In the genomic region with DNA sequence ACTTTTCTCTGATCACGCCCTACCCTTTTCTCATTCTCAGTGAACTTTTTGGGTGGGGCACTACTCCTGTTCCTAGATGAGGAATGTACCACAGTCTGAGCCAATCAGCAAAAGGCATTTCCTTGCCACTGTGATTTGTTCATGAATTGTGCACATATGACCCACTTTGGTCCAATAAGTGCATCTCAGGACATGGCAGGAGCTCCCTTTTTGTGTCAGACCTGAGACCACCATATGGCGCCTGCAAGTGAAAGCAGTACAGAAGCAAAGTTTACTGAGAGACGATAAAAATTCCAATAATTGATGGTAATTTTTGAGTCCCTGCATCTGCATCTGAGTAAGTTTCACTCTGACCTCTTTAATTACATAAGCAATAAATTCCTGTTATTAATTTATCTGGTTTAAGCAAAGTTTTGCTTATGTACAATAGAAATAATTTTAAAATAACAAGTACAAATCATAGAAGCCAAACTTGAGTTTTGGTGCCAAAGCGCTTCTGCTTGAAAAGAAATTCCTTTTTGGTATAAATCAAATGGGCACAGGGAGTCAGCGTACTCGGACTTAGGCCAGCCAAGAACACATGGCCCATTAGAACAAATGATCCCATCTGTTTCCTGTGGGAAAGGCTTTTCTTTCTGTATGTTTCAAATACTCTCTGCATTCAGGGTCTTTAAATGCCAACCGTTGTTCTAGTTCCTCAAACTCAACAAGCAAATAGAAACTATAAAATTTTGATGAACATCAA, we compare ENCODE assay signal across 15 cellular contexts.
"Had no signal": no experiment of that assay in that cellular context is flagged by ENCODE, and none has a peak within 500 bp of the region (broad histone marks: within the 10 kb centered on the region; RNA-seq: fewer than 3 reads in every experiment).

No MANE protein-coding gene starts in this region.

- DNase-seq: MV-4-11, NCI-H1048, NCI-H1105, NCI-H1417, NCI-H1436 treated with DMSO at 0.1 percent for 48 hours, NCI-H1694, NCI-H187 treated with DMSO at 0.1 percent for 48 hours, NCI-H2029 treated with DMSO at 0.1 percent for 48 hours, NCI-H2227 treated with DMSO at 0.1 percent for 48 hours, NCI-H510A treated with DMSO at 0.1 percent for 48 hours, NCI-H526, NCI-H748 treated with DMSO at 0.1 percent for 48 hours, Right ventricle myocardium superior, RPMI8226, SIG-M5 had no signal
